20 cellular contexts compared by ENCODE assay signal in genomic region chr5:178081571-178082244, GRCh38.
"Had no signal": no experiment of that assay in that cellular context is flagged by ENCODE, and none has a peak within 500 bp of the region (broad histone marks: within the 10 kb centered on the region; RNA-seq: fewer than 3 reads in every experiment).

No MANE protein-coding gene starts in this region.

- DNase-seq: activated CD8-positive, alpha-beta memory T cell treated with anti-CD3 and anti-CD28 coated beads for 24 hours; activated CD8-positive, alpha-beta memory T cell treated with anti-CD3 and anti-CD28 coated beads, Interleukin-2, amount 50 U/mL, for 4 hours; activated effector memory CD4-positive, alpha-beta T cell treated with anti-CD3 and anti-CD28 coated beads, Interleukin-2, amount 50 U/mL, for 16 hours; activated naive CD4-positive, alpha-beta T cell treated with anti-CD3 and anti-CD28 coated beads, Interleukin-2, amount 10 ng/mL, durations not matched to agents 7 days and 5 days; activated T-cell treated with anti-CD3 and anti-CD28 coated beads, Interleukin-2, amount 50 U/mL, for 48 hours; amygdala; cerebellar nuclear complex; cortex of kidney; endodermal cell; esophagus squamous epithelium; gastrocnemius medialis; hippocampal formation; left ventricle myocardium inferior; midbrain; small intestine; stimulated activated CD4-positive, alpha-beta T cell treated with anti-CD3 and anti-CD28 coated beads, Interleukin-2, amount 100 ng/mL, for 24 hours; transverse colon had no signal

- H3K36me3 ChIP-seq: esophagus squamous epithelium, gastrocnemius medialis, left ventricle myocardium inferior, transverse colon had no signal

- FAIRE-seq: small intestine had no signal

- H3K4me3 Mint-ChIP-seq: activated naive CD4-positive, alpha-beta T cell treated with anti-CD3 and anti-CD28 coated beads, Interleukin-2, amount 10 ng/mL, durations not matched to agents 7 days and 5 days; endodermal cell; nephron; stimulated activated effector memory CD8-positive, alpha-beta T cell treated with anti-CD3 and anti-CD28 coated beads, Interleukin-12 subunit alpha, Interleukin-12 subunit beta, amount 100 ng/mL, for 72 hours had no signal

- H3K27ac Mint-ChIP-seq: activated naive CD4-positive, alpha-beta T cell treated with anti-CD3 and anti-CD28 coated beads, Interleukin-2, amount 10 ng/mL, durations not matched to agents 7 days and 5 days; endodermal cell; nephron; stimulated activated effector memory CD8-positive, alpha-beta T cell treated with anti-CD3 and anti-CD28 coated beads, Interleukin-12 subunit alpha, Interleukin-12 subunit beta, amount 100 ng/mL, for 72 hours had no signal

- H3K36me3 Mint-ChIP-seq: activated naive CD4-positive, alpha-beta T cell treated with anti-CD3 and anti-CD28 coated beads, Interleukin-2, amount 10 ng/mL, durations not matched to agents 7 days and 5 days; stimulated activated effector memory CD8-positive, alpha-beta T cell treated with anti-CD3 and anti-CD28 coated beads, Interleukin-12 subunit alpha, Interleukin-12 subunit beta, amount 100 ng/mL, for 72 hours had no signal

- H3K4me3 ChIP-seq: esophagus squamous epithelium, gastrocnemius medialis, left ventricle myocardium inferior, transverse colon had no signal

- H3K4me1 Mint-ChIP-seq: activated naive CD4-positive, alpha-beta T cell treated with anti-CD3 and anti-CD28 coated beads, Interleukin-2, amount 10 ng/mL, durations not matched to agents 7 days and 5 days; endodermal cell; nephron; stimulated activated effector memory CD8-positive, alpha-beta T cell treated with anti-CD3 and anti-CD28 coated beads, Interleukin-12 subunit alpha, Interleukin-12 subunit beta, amount 100 ng/mL, for 72 hours had no signal

- H3K4me1 ChIP-seq: gastrocnemius medialis, left ventricle myocardium inferior, transverse colon had no signal

- ATAC-seq: gastrocnemius medialis; sciatic nerve; stimulated activated effector memory CD8-positive, alpha-beta T cell treated with anti-CD3 and anti-CD28 coated beads, Interleukin-12 subunit alpha, Interleukin-12 subunit beta, amount 100 ng/mL, for 72 hours had no signal

- H3K9me3 Mint-ChIP-seq: activated naive CD4-positive, alpha-beta T cell treated with anti-CD3 and anti-CD28 coated beads, Interleukin-2, amount 10 ng/mL, durations not matched to agents 7 days and 5 days; endodermal cell; nephron; stimulated activated effector memory CD8-positive, alpha-beta T cell treated with anti-CD3 and anti-CD28 coated beads, Interleukin-12 subunit alpha, Interleukin-12 subunit beta, amount 100 ng/mL, for 72 hours had no signal

- H3K9me3 ChIP-seq: esophagus squamous epithelium, gastrocnemius medialis, left ventricle myocardium inferior, transverse colon had no signal

- H3K27ac ChIP-seq: gastrocnemius medialis, left ventricle myocardium inferior, transverse colon had no signal

- H3K27me3 ChIP-seq: gastrocnemius medialis had no signal
